Comparison of ENCODE assay signal across 1 cellular context in genomic region chr10:73358331-73359279, GRCh38.
TF ChIP-seq lines count a peak whose summit lies in the region.

TSS of gene CFAP70 (minus strand) at chr10:73358864. CDS start at chr10:73354796, 4,068 bp downstream.

TF ChIP-seq in HepG2, 621 proteins besides CTCF, POLR2A, EP300 and RAD21 (continued from another document and continues in another):
- TF ChIP-seq BORCS8-MEF2B (CRISPR knock-in tag; IDR thresholded peaks at IDR 0.05): 0 out of 2 replicates have a peak, but pooled peaks have one; percentile 34
- no peak for TF ChIP-seq PATZ1 (CRISPR knock-in tag; IDR thresholded peaks at IDR 0.05)
- no peak for TF ChIP-seq SKI (IDR thresholded peaks at IDR 0.05; ENCODE audit: partially characterized antibody)
- TF ChIP-seq ZNF232 (CRISPR knock-in tag; IDR thresholded peaks at IDR 0.05; ENCODE audit: borderline replicate concordance): no peak
- no peak for TF ChIP-seq HMG20A (CRISPR knock-in tag; IDR thresholded peaks at IDR 0.05; ENCODE audit: borderline replicate concordance)
- TF ChIP-seq RNF2 (conservative IDR thresholded peaks at IDR 0.05; ENCODE audit: low read depth): no peak
- TF ChIP-seq ZNF629 (CRISPR knock-in tag; conservative IDR thresholded peaks at IDR 0.05): no peak
- TF ChIP-seq ZNF770 (CRISPR knock-in tag; IDR thresholded peaks at IDR 0.05): peak; percentile 66; the same call in 1 of the 2 replicates
- TF ChIP-seq POLR2AphosphoS5 (IDR thresholded peaks at IDR 0.05; ENCODE audit: low read depth, low read length): peak; percentile 84
- TF ChIP-seq REPIN1 (CRISPR knock-in tag; IDR thresholded peaks at IDR 0.05; ENCODE audit: borderline replicate concordance, low read depth): peak; percentile 46; the same call in 1 of the 2 replicates
- 0 out of 2 replicates have a peak, but pooled peaks have one; percentile 30 for TF ChIP-seq ZNF792 (CRISPR knock-in tag; IDR thresholded peaks at IDR 0.05)
- TF ChIP-seq NAIF1 (CRISPR knock-in tag; IDR thresholded peaks at IDR 0.05; ENCODE audit: borderline replicate concordance): peak; percentile 83
- no peak for TF ChIP-seq TERF1 (CRISPR knock-in tag; IDR thresholded peaks at IDR 0.05)
- TF ChIP-seq YEATS4 (CRISPR knock-in tag; IDR thresholded peaks at IDR 0.05; ENCODE audit: borderline replicate concordance): peak; percentile 53; the same call in 1 of the 2 replicates
- TF ChIP-seq FIP1L1 (IDR thresholded peaks at IDR 0.05; ENCODE audit: borderline replicate concordance, insufficient read depth, low read depth, low read length): no peak
- TF ChIP-seq CREB3 (CRISPR knock-in tag; IDR thresholded peaks at IDR 0.05): 0 out of 2 replicates have a peak, but pooled peaks have one; percentile 42
- no peak for TF ChIP-seq ZNF446 (CRISPR knock-in tag; IDR thresholded peaks at IDR 0.05)
- TF ChIP-seq ZNF354B (CRISPR knock-in tag; IDR thresholded peaks at IDR 0.05): no peak
- no peak for TF ChIP-seq ETS1 (CRISPR knock-in tag; IDR thresholded peaks at IDR 0.05)
- peak; percentile 70 for TF ChIP-seq THAP11 (CRISPR knock-in tag; IDR thresholded peaks at IDR 0.05)
- TF ChIP-seq MIER2 (CRISPR knock-in tag; IDR thresholded peaks at IDR 0.05): no peak
- TF ChIP-seq TFE3 (CRISPR knock-in tag; IDR thresholded peaks at IDR 0.05): peak; percentile 30; the same call in 1 of the 2 replicates
- TF ChIP-seq CENPBD1 (CRISPR knock-in tag; IDR thresholded peaks at IDR 0.05; ENCODE audit: borderline replicate concordance, low read depth): no peak
- peak; percentile 71 for TF ChIP-seq ZFY (CRISPR knock-in tag; IDR thresholded peaks at IDR 0.05)
- no peak for TF ChIP-seq MBNL3 (CRISPR knock-in tag; conservative IDR thresholded peaks at IDR 0.05)
- peak; percentile 53; the same call in 1 of the 2 replicates for TF ChIP-seq ZNF280B (CRISPR knock-in tag; IDR thresholded peaks at IDR 0.05; ENCODE audit: borderline replicate concordance)
- TF ChIP-seq E2F2 (CRISPR knock-in tag; IDR thresholded peaks at IDR 0.05; ENCODE audit: borderline replicate concordance): no peak
- TF ChIP-seq MXD1 (CRISPR knock-in tag; IDR thresholded peaks at IDR 0.05): 0 out of 2 replicates have a peak, but pooled peaks have one; percentile 43
- TF ChIP-seq ZGPAT (CRISPR knock-in tag; IDR thresholded peaks at IDR 0.05): peak; percentile 47; the same call in 1 of the 2 replicates
- TF ChIP-seq HCFC1 (IDR thresholded peaks at IDR 0.05; ENCODE audit: low read depth, low read length): 0 out of 2 replicates have a peak, but pooled peaks have one; percentile 7
- TF ChIP-seq CAMTA2 (CRISPR knock-in tag; IDR thresholded peaks at IDR 0.05; ENCODE audit: borderline replicate concordance): no peak
- TF ChIP-seq PRDM10 (CRISPR knock-in tag; IDR thresholded peaks at IDR 0.05; ENCODE audit: low read depth): no peak
- TF ChIP-seq HOXD1 (CRISPR knock-in tag; IDR thresholded peaks at IDR 0.05): 0 out of 2 replicates have a peak, but pooled peaks have one; percentile 52
- TF ChIP-seq NKX3-1 (CRISPR knock-in tag; IDR thresholded peaks at IDR 0.05): 0 out of 2 replicates have a peak, but pooled peaks have one; percentile 24
- no peak for TF ChIP-seq EEA1 (CRISPR knock-in tag; IDR thresholded peaks at IDR 0.05; ENCODE audit: borderline replicate concordance)
- no peak for TF ChIP-seq HNRNPK (IDR thresholded peaks at IDR 0.05; ENCODE audit: low read depth, low read length, poor library complexity, severe bottlenecking)
- TF ChIP-seq KDM6A (CRISPR knock-in tag; IDR thresholded peaks at IDR 0.05; ENCODE audit: low read depth): no peak
- TF ChIP-seq BRCA1 (CRISPR knock-in tag; IDR thresholded peaks at IDR 0.05): no peak
- peak; percentile 98 for TF ChIP-seq CHD2 (IDR thresholded peaks at IDR 0.05; ENCODE audit: low read depth, low read length)
- TF ChIP-seq ZNF644 (CRISPR knock-in tag; IDR thresholded peaks at IDR 0.05; ENCODE audit: low read depth): no peak
- TF ChIP-seq SPEN (CRISPR knock-in tag; IDR thresholded peaks at IDR 0.05; ENCODE audit: low read depth): peak; percentile 75; the same call in 1 of the 2 replicates
